26 cellular contexts compared by ENCODE assay signal in genomic region chr2:231223458-231223970, GRCh38. TPM values are rescaled to one million over a fixed set of nuclear protein-coding genes. Genes with fewer than 3 reads are reported as not detected.
A peak's percentile ranks its signal among the peaks of the same experiment; 100 is the strongest.
DNase-seq lines count a peak whose midpoint lies in the region; ATAC-seq and TF ChIP-seq lines count a peak whose summit lies in the region.
"Had no signal": no experiment of that assay in that cellular context is flagged by ENCODE, and none has a peak within 500 bp of the region (broad histone marks: within the 10 kb centered on the region; RNA-seq: fewer than 3 reads in every experiment).

No MANE protein-coding gene starts in this region.

- H3K4me1 ChIP-seq in esophagus squamous epithelium (peaks cover 0 to 17% (median 3%) of the 10 kb centered on the region in 3 donors), upper lobe of right lung (peaks cover 16% of the 10 kb centered on the region)
- H3K4me1 ChIP-seq: psoas muscle had no signal

- ATAC-seq in upper lobe of right lung: no peak
- ATAC-seq in left lobe of liver: no peak
- ATAC-seq in GM21717 (IDR thresholded peaks at IDR 0.05; ENCODE audit: unreplicated experiment): no peak
- no peak for ATAC-seq in GM21390 (IDR thresholded peaks at IDR 0.05; ENCODE audit: unreplicated experiment)
- ATAC-seq in naive thymus-derived CD8-positive, alpha-beta T cell: no peak
- ATAC-seq: esophagus mucosa, left ventricle myocardium superior, Panc1, psoas muscle had no signal

- TF ChIP-seq CTCF in esophagus squamous epithelium (IDR thresholded peaks at IDR 0.05) (no peak), osteocyte (IDR thresholded peaks at IDR 0.05) (no peak), upper lobe of right lung (IDR thresholded peaks at IDR 0.05) (no peak)

- H3K27ac Mint-ChIP-seq in osteocyte (ENCODE audit: unreplicated experiment): peak overlapping the region; percentile 98
- no peak overlapping the region for H3K27ac Mint-ChIP-seq in naive thymus-derived CD8-positive, alpha-beta T cell
- H3K27ac Mint-ChIP-seq: activated T-cell treated with anti-CD3 and anti-CD28 coated beads, Interleukin-2, amount 50 U/mL, for 24 hours; CD4-positive, CD25-positive, alpha-beta regulatory T cell had no signal

- peaks cover 52% of the 10 kb centered on the region for H3K36me3 Mint-ChIP-seq in osteocyte (ENCODE audit: unreplicated experiment)
- H3K36me3 Mint-ChIP-seq in naive thymus-derived CD8-positive, alpha-beta T cell: peaks cover 3 to 4% (median 4%) of the 10 kb centered on the region in 3 donors
- H3K36me3 Mint-ChIP-seq: CD4-positive, CD25-positive, alpha-beta regulatory T cell had no signal

- H3K27me3 ChIP-seq in esophagus squamous epithelium: no peaks in the 10 kb centered on the region
- H3K27me3 ChIP-seq in upper lobe of right lung: no peaks in the 10 kb centered on the region
- H3K27me3 ChIP-seq: adrenal gland had no signal

- H3K27me3 Mint-ChIP-seq in osteocyte (ENCODE audit: unreplicated experiment): no peaks in the 10 kb centered on the region
- H3K27me3 Mint-ChIP-seq in naive thymus-derived CD8-positive, alpha-beta T cell: no peaks in the 10 kb centered on the region
- H3K27me3 Mint-ChIP-seq: activated T-cell treated with anti-CD3 and anti-CD28 coated beads, Interleukin-2, amount 50 U/mL, for 24 hours; CD4-positive, CD25-positive, alpha-beta regulatory T cell had no signal

- peak overlapping the region; percentile 51 to 77 (median 75) for H3K27ac ChIP-seq in esophagus squamous epithelium
- H3K27ac ChIP-seq in upper lobe of right lung: peak overlapping the region; percentile 67
- H3K27ac ChIP-seq: psoas muscle had no signal

- no peak for TF ChIP-seq POLR2A in esophagus squamous epithelium (IDR thresholded peaks at IDR 0.05)

- H3K4me3 ChIP-seq in esophagus squamous epithelium (no peak overlapping the region), upper lobe of right lung (no peak overlapping the region)
- H3K4me3 ChIP-seq: adrenal gland, GM23248, psoas muscle, skin epidermis had no signal

- peaks cover 63% of the 10 kb centered on the region for H3K4me1 Mint-ChIP-seq in osteocyte (ENCODE audit: unreplicated experiment)
- peaks cover 0 to 6% (median 0%) of the 10 kb centered on the region in 4 donors for H3K4me1 Mint-ChIP-seq in naive thymus-derived CD8-positive, alpha-beta T cell
- H3K4me1 Mint-ChIP-seq: CD4-positive, CD25-positive, alpha-beta regulatory T cell had no signal

- DNase-seq in NCI-H526 treated with DMSO at 0.1 percent for 48 hours (lab: John Stamatoyannopoulos, UW) (peak; percentile 31), esophagus squamous epithelium (lab: John Stamatoyannopoulos, UW) (no peak), osteocyte (ENCODE audit: extremely low spot score, unreplicated experiment) (no peak), upper lobe of right lung (no peak), left lobe of liver (ENCODE audit: low spot score) (no peak)
- no peak for DNase-seq in naive thymus-derived CD8-positive, alpha-beta T cell
- DNase-seq: activated gamma-delta T cell treated with Interleukin-2 at 50 U/mL for 16 hours; activated T-cell treated with anti-CD3 and anti-CD28 coated beads, Interleukin-2, amount 50 U/mL, for 24 hours; CD4-positive, CD25-positive, alpha-beta regulatory T cell; cortex of kidney; EL; GM23248; KG1; left ventricle myocardium superior; NCI-H1436; NCI-H510A; NK-92 treated with Interleukin-12 subunit alpha and Interleukin-12 subunit beta, amount 100 ng/mL, for 24 hours; psoas muscle; SHP77 treated with DMSO at 0.1 percent for 48 hours; stimulated activated CD4-positive, alpha-beta T cell treated with anti-CD3 and anti-CD28 coated beads, Interleukin-1b, Interleukin-23, amount 100 ng/mL, for 48 hours had no signal

- peaks cover 7% of the 10 kb centered on the region for H3K9me3 Mint-ChIP-seq in osteocyte (ENCODE audit: unreplicated experiment)
- H3K9me3 Mint-ChIP-seq in naive thymus-derived CD8-positive, alpha-beta T cell: no peaks in the 10 kb centered on the region
- H3K9me3 Mint-ChIP-seq: activated T-cell treated with anti-CD3 and anti-CD28 coated beads, Interleukin-2, amount 50 U/mL, for 24 hours; CD4-positive, CD25-positive, alpha-beta regulatory T cell had no signal

- H3K36me3 ChIP-seq in esophagus squamous epithelium (no peaks in the 10 kb centered on the region), upper lobe of right lung (no peaks in the 10 kb centered on the region)

- POLR2A ChIA-PET in naive thymus-derived CD8-positive, alpha-beta T cell (lab: Charles Lee): no interaction called here

- 61 to 68% methylated on average over 6 of the region's 6 CpGs for WGBS in esophagus squamous epithelium, 2 donors

- H3K4me3 Mint-ChIP-seq in osteocyte (ENCODE audit: unreplicated experiment): peak overlapping the region; percentile 1
- H3K4me3 Mint-ChIP-seq in naive thymus-derived CD8-positive, alpha-beta T cell: no peak overlapping the region
- H3K4me3 Mint-ChIP-seq: activated T-cell treated with anti-CD3 and anti-CD28 coated beads, Interleukin-2, amount 50 U/mL, for 24 hours; CD4-positive, CD25-positive, alpha-beta regulatory T cell had no signal

- intact Hi-C loops in esophagus squamous epithelium (cut with DNase I): loop anchor here (10.0 kb wide), 1 partner anchor 171 kb away; the partner anchor contains the start of gene B3GNT7
- intact Hi-C loops in upper lobe of right lung (cut with DNase I): loop anchor here (10.0 kb wide), 1 partner anchor 171 kb away; the partner anchor contains the start of gene B3GNT7

- H3K9me3 ChIP-seq in esophagus squamous epithelium (no peaks in the 10 kb centered on the region), upper lobe of right lung (no peaks in the 10 kb centered on the region)
- H3K9me3 ChIP-seq: adrenal gland, psoas muscle had no signal

RNA-seq across cellular contexts. Expression of gene ARMC9, which starts 25.1 kb away (rescaled TPM):
- total RNA-seq in esophagus squamous epithelium: 10 to 100 TPM in 1 of 4 donors, 1 to 10 TPM in 3; 2.1 to 13.9 (median 3.9) TPM
- total RNA-seq in osteocyte: 178 and 204 TPM in 2 replicates
- total RNA-seq in upper lobe of right lung: 37.1 TPM
- total RNA-seq in left lobe of liver: 1.9 TPM
- total RNA-seq in naive thymus-derived CD8-positive, alpha-beta T cell: 1 to 10 TPM; 1.7 to 2.0 TPM
- 1 to 10 TPM in 2 of 3 donors, under 1 TPM in 1; 0.78 to 2.6 (median 2.2) TPM for polyA plus RNA-seq in naive thymus-derived CD8-positive, alpha-beta T cell
